22 cellular contexts compared by ENCODE assay signal in genomic region chr12:45704968-45705367, GRCh38.
"Had no signal": no experiment of that assay in that cellular context is flagged by ENCODE, and none has a peak within 500 bp of the region (broad histone marks: within the 10 kb centered on the region; RNA-seq: fewer than 3 reads in every experiment).

No MANE protein-coding gene starts in this region.

- H3K36me3 ChIP-seq: ascending aorta, Peyer's patch had no signal

- FAIRE-seq: bronchial epithelial cell had no signal

- H3K27ac ChIP-seq: ascending aorta, body of pancreas, Peyer's patch, RWPE1 had no signal

- H3K9me3 ChIP-seq: body of pancreas, Peyer's patch had no signal

- DNase-seq: activated CD4-positive, alpha-beta T cell treated with anti-CD3 and anti-CD28 coated beads for 4 hours; activated CD4-positive, alpha-beta T cell treated with anti-CD3 and anti-CD28 coated beads, Interleukin-2, amount 50 U/mL, for 48 hours; activated effector memory CD4-positive, alpha-beta T cell treated with anti-CD3 and anti-CD28 coated beads, Interleukin-2, amount 50 U/mL, for 16 hours; activated naive CD4-positive, alpha-beta T cell treated with Interleukin-2 at 50 U/mL for 16 hours; activated naive CD8-positive, alpha-beta T cell treated with anti-CD3 and anti-CD28 coated beads, Interleukin-2, amount 50 U/mL, for 24 hours; activated T-cell treated with anti-CD3 and anti-CD28 coated beads, Interleukin-2, amount 50 U/mL, for 4 hours; amniotic stem cell; body of pancreas; Karpas-422; MM.1S; NCI-H1105; NCI-H1436; NCI-H1694 treated with DMSO at 0.1 percent for 48 hours; NCI-H2029 treated with DMSO at 0.1 percent for 48 hours; NCI-H510A treated with DMSO at 0.1 percent for 48 hours; Peyer's patch; SHP77 treated with DMSO at 0.1 percent for 48 hours had no signal

- H3K4me3 ChIP-seq: ascending aorta, body of pancreas, Peyer's patch had no signal

- ATAC-seq: activated CD4-positive, CD25-positive, alpha-beta regulatory T cell treated with anti-CD3 and anti-CD28 coated beads, Interleukin-2, amount 50 U/mL, for 24 hours; activated naive CD4-positive, alpha-beta T cell treated with anti-CD3 and anti-CD28 coated beads, Interleukin-2, amount 50 U/mL, for 72 hours; activated naive CD8-positive, alpha-beta T cell treated with anti-CD3 and anti-CD28 coated beads, Interleukin-2, amount 50 U/mL, for 24 hours; activated T-cell treated with anti-CD3 and anti-CD28 coated beads, Interleukin-2, amount 50 U/mL, for 4 hours; body of pancreas had no signal

- H3K27me3 ChIP-seq: ascending aorta, body of pancreas, Peyer's patch had no signal

- H3K4me1 ChIP-seq: ascending aorta, body of pancreas, Peyer's patch had no signal
